ENCODE assay signal across 12 cellular contexts in genomic region chr2:14454102-14454676, GRCh38.
DNase-seq lines count a peak whose midpoint lies in the region; ATAC-seq and TF ChIP-seq lines count a peak whose summit lies in the region.
"Had no signal": no experiment of that assay in that cellular context is flagged by ENCODE, and none has a peak within 500 bp of the region (broad histone marks: within the 10 kb centered on the region; RNA-seq: fewer than 3 reads in every experiment).

No MANE protein-coding gene starts in this region.

- DNase-seq in COR-L47 (lab: John Stamatoyannopoulos, UW) (peak; percentile 2), RPMI7951 (ENCODE audit: low read depth) (peak; percentile 6), kidney tubule cell (ENCODE audit: low spot score) (peak; percentile 1), trophoblast cell (peak; percentile 12 to 26), DMS 273 treated with DMSO at 0.1 percent for 48 hours (lab: John Stamatoyannopoulos, UW) (no peak), vagina (ENCODE audit: extremely low spot score in 2 of 2) (no peak)
- DNase-seq: Caco-2; CD8-positive, alpha-beta T cell; GM23248 had no signal

- no peaks in the 10 kb centered on the region for H3K27me3 ChIP-seq in trophoblast cell (ENCODE audit: insufficient read depth, low read length)
- H3K27me3 ChIP-seq in vagina, result no peaks in the 10 kb centered on the region

- no peak overlapping the region for H3K9ac ChIP-seq in trophoblast cell (ENCODE audit: low read length)
- H3K9ac ChIP-seq: GM23248 had no signal

- no peaks in the 10 kb centered on the region for H3K79me2 ChIP-seq in trophoblast cell (ENCODE audit: control insufficient read depth, insufficient read depth, low read length, poor library complexity)

- H3K14ac ChIP-seq in trophoblast cell (ENCODE audit: low read length), result no peak overlapping the region

- intact Hi-C loops in vagina (cut with DNase I), result no loop called here

- H4K8ac ChIP-seq in trophoblast cell (ENCODE audit: low read depth, low read length), result no peak overlapping the region

- TF ChIP-seq POLR2A in vagina (IDR thresholded peaks at IDR 0.05), result no peak

- no peak overlapping the region for H3K4me2 ChIP-seq in trophoblast cell (ENCODE audit: low read length)

- no peaks in the 10 kb centered on the region for H3K79me1 ChIP-seq in trophoblast cell (ENCODE audit: low read length)

- no peak overlapping the region for H2BK12ac ChIP-seq in trophoblast cell (ENCODE audit: low read length)

- no peak for TF ChIP-seq CTCF in vagina (IDR thresholded peaks at IDR 0.05)

- H3K36me3 ChIP-seq in trophoblast cell (ENCODE audit: control insufficient read depth in 1 of 2, insufficient read depth in 2 of 2, low read length in 2 of 2) (no peaks in the 10 kb centered on the region), vagina (no peaks in the 10 kb centered on the region)

- no peak overlapping the region for H4K91ac ChIP-seq in trophoblast cell (ENCODE audit: low read depth, low read length)

- H2AFZ ChIP-seq in trophoblast cell (ENCODE audit: insufficient read depth, low read length, poor library complexity), result no peak overlapping the region
- H2AFZ ChIP-seq: GM23248 had no signal

- no peak overlapping the region for H3K4me3 ChIP-seq in trophoblast cell (ENCODE audit: low read depth, low read length)
- H3K4me3 ChIP-seq in vagina, result no peak overlapping the region
- H3K4me3 ChIP-seq: GM23248 had no signal

- no peak overlapping the region for H2BK120ac ChIP-seq in trophoblast cell (ENCODE audit: insufficient read depth, low read length, poor library complexity)

- no peak overlapping the region for H2BK5ac ChIP-seq in trophoblast cell (ENCODE audit: low read depth, low read length, poor library complexity)

- H3K4me1 ChIP-seq in trophoblast cell (ENCODE audit: control insufficient read depth in 1 of 2, insufficient read depth in 2 of 2, low read length in 2 of 2) (no peaks in the 10 kb centered on the region), vagina (no peaks in the 10 kb centered on the region)
- H3K4me1 ChIP-seq: Caco-2 had no signal

- no peak overlapping the region for H4K12ac ChIP-seq in trophoblast cell (ENCODE audit: low read depth, low read length)

- H3K4ac ChIP-seq in trophoblast cell (ENCODE audit: low read depth, low read length), result no peak overlapping the region

- H2AK5ac ChIP-seq in trophoblast cell (ENCODE audit: low read length), result no peak overlapping the region

- no peak overlapping the region for H3K18ac ChIP-seq in trophoblast cell (ENCODE audit: low read length)

- H3K9me3 ChIP-seq in trophoblast cell (ENCODE audit: insufficient read depth, low read depth, low read length) (peaks cover 10% of the 10 kb centered on the region), vagina (no peaks in the 10 kb centered on the region)

- WGBS in trophoblast cell (ENCODE audit: extremely low coverage, insufficient coverage, insufficient read length), result no CpG with 5 or more reads among the region's 7 CpGs

- no peak overlapping the region for H3K27ac ChIP-seq in trophoblast cell (ENCODE audit: low read depth, low read length)
- no peak overlapping the region for H3K27ac ChIP-seq in vagina
- H3K27ac ChIP-seq: GM23248, HL-60 had no signal

- no peak for ATAC-seq in GM18909 (IDR thresholded peaks at IDR 0.05; ENCODE audit: poor library complexity, unreplicated experiment)
- ATAC-seq: CD8-positive, alpha-beta T cell; HCT116 had no signal

- H3K23ac ChIP-seq in trophoblast cell (ENCODE audit: low read length), result no peak overlapping the region

Comparison
In these comparisons a context has a peak if more than half of its experiments do, and no peak if none do; other contexts are left out.
1. DNase-seq: peak in COR-L47 (single experiment), RPMI7951 (single experiment), kidney tubule cell (single experiment) and trophoblast cell (2 of 2); none in DMS 273 treated with DMSO at 0.1 percent for 48 hours (single experiment) and vagina (0 of 2).